ENCODE assay signal across 22 cellular contexts in the genomic region with DNA sequence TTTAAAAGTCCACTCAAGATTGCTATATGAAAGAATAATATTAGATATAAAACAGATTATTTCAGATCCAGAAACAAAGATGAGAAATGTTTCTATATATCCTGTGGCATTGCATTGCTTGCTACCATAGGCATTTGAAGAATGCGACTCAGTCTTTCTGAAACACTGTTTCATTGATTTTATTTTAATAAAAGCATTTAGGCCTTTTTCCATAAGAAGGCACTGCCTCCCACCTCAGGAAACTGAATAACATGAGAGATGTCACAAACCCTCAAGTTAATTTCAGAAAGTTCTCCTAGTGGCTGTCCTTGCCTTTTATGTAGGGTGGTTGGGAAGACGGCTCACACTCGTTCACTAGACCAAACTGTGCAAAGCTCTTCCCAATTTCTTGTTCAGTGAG. TPM values are rescaled to one million over a fixed set of nuclear protein-coding genes. Genes with fewer than 3 reads are reported as not detected.
DNase-seq lines count a peak whose midpoint lies in the region; ATAC-seq and TF ChIP-seq lines count a peak whose summit lies in the region.
"Had no signal": no experiment of that assay in that cellular context is flagged by ENCODE, and none has a peak within 500 bp of the region (broad histone marks: within the 10 kb centered on the region; RNA-seq: fewer than 3 reads in every experiment).

No MANE protein-coding gene starts in this region.

- H3K27me3 ChIP-seq in HUES48 (ENCODE audit: control insufficient read depth, insufficient read depth, low read length) (no peaks in the 10 kb centered on the region), WERI-Rb-1 (ENCODE audit: insufficient read depth, low read depth, severe bottlenecking) (no peaks in the 10 kb centered on the region)
- H3K27me3 ChIP-seq: BLaER1 treated with 17β-estradiol and CSF1 and Interleukin-3, amounts not matched to agents 10 nM and 100 nM had no signal

- H3K9ac ChIP-seq in HUES48 (ENCODE audit: low read depth, low read length), result peak overlapping the region; percentile 27; the same call in 1 of the 2 replicates
- H3K9ac ChIP-seq: BLaER1 treated with 17β-estradiol and CSF1 and Interleukin-3, amounts not matched to agents 10 nM and 100 nM had no signal

- CTCF ChIA-PET in WTC11 (lab: Charles Lee), result interaction anchor here (1.0 to 1.5 kb wide), 3 partner anchors 15 to 234 kb away, joined by 3 to 4 read pairs (median 4); no protein-coding TSS in a partner anchor

- ATAC-seq in WTC11, result peak; percentile 73
- ATAC-seq in GM18909 (IDR thresholded peaks at IDR 0.05; ENCODE audit: poor library complexity, unreplicated experiment), result no peak
- ATAC-seq in HG02885 (IDR thresholded peaks at IDR 0.05; ENCODE audit: poor library complexity, unreplicated experiment), result no peak
- ATAC-seq: Panc1 had no signal

- H3K9me3 Mint-ChIP-seq in WTC11, result peaks cover 22% of the 10 kb centered on the region

- no peak for TF ChIP-seq CTCF in WTC11 (IDR thresholded peaks at IDR 0.05)
- no peak for TF ChIP-seq CTCF in fibroblast of the aortic adventitia (IDR thresholded peaks at IDR 0.05; ENCODE audit: insufficient read depth, low read length)
- no peak for TF ChIP-seq CTCF in WERI-Rb-1 (IDR thresholded peaks at IDR 0.05; ENCODE audit: low read depth, low read length)

- peak overlapping the region; percentile 92 for H3K27ac Mint-ChIP-seq in WTC11
- H3K27ac Mint-ChIP-seq: CD4-positive, alpha-beta memory T cell had no signal

- POLR2A ChIA-PET in WTC11 (lab: Charles Lee), result no interaction called here

- H3K9me3 ChIP-seq in HUES48 (ENCODE audit: control insufficient read depth, insufficient read depth, low read length) (no peaks in the 10 kb centered on the region), WERI-Rb-1 (ENCODE audit: severe bottlenecking) (no peaks in the 10 kb centered on the region)

- H3K4me1 ChIP-seq in HUES48 (ENCODE audit: control insufficient read depth, insufficient read depth, low read length), result peaks cover 15% of the 10 kb centered on the region; the same call in 1 of the 2 replicates
- H3K4me1 ChIP-seq: BLaER1 treated with 17β-estradiol and CSF1 and Interleukin-3, amounts not matched to agents 10 nM and 100 nM had no signal

- H3K36me3 ChIP-seq in HUES48 (ENCODE audit: control insufficient read depth, insufficient read depth, low read length) (no peaks in the 10 kb centered on the region), WERI-Rb-1 (no peaks in the 10 kb centered on the region)
- H3K36me3 ChIP-seq: BLaER1 treated with 17β-estradiol and CSF1 and Interleukin-3, amounts not matched to agents 10 nM and 100 nM had no signal

- H3K4me3 ChIP-seq in HUES48 (ENCODE audit: low read depth, low read length) (no peak overlapping the region), fibroblast of the aortic adventitia (ENCODE audit: low read depth, low read length) (no peak overlapping the region), WERI-Rb-1 (ENCODE audit: low read depth, low read length) (no peak overlapping the region)
- H3K4me3 ChIP-seq: BLaER1 treated with 17β-estradiol and CSF1 and Interleukin-3, amounts not matched to agents 10 nM and 100 nM had no signal

- H3K36me3 Mint-ChIP-seq in WTC11, result peaks cover 11% of the 10 kb centered on the region
- H3K36me3 Mint-ChIP-seq: CD4-positive, alpha-beta memory T cell had no signal

- peak overlapping the region; percentile 22 for H3K27ac ChIP-seq in HUES48 (ENCODE audit: low read depth, low read length)
- no peak overlapping the region for H3K27ac ChIP-seq in WERI-Rb-1
- H3K27ac ChIP-seq: BLaER1 treated with 17β-estradiol and CSF1 and Interleukin-3, amounts not matched to agents 10 nM and 100 nM had no signal

- DNase-seq in COLO829 (ENCODE audit: low spot score), result peak; percentile 54
- DNase-seq in WTC11 (ENCODE audit: low spot score), result no peak
- DNase-seq in fibroblast of the aortic adventitia (ENCODE audit: low read depth), result peak; percentile 10
- DNase-seq in WERI-Rb-1, result no peak
- DNase-seq in NCI-H1048 (lab: John Stamatoyannopoulos, UW), result no peak
- DNase-seq: 8988T; Calu3; CD4-positive, alpha-beta memory T cell; DMS153; GDM1; KG1; NCI-H1105; NCI-H2029 treated with DMSO at 0.1 percent for 48 hours; NCI-H226; NCI-H524; NCI-H774; NK-92 treated with Interleukin-12 subunit alpha and Interleukin-12 subunit beta, amount 100 ng/mL, for 24 hours had no signal

- no peak overlapping the region for H3K4me3 Mint-ChIP-seq in WTC11
- H3K4me3 Mint-ChIP-seq: CD4-positive, alpha-beta memory T cell had no signal

- H3K27me3 Mint-ChIP-seq in WTC11 (ENCODE audit: low read depth), result no peaks in the 10 kb centered on the region

- H3K4me1 Mint-ChIP-seq in WTC11, result peaks cover 26% of the 10 kb centered on the region
- H3K4me1 Mint-ChIP-seq: CD4-positive, alpha-beta memory T cell had no signal

TF ChIP-seq in WTC11, 78 proteins besides CTCF, POLR2A, EP300 and RAD21 (continues in another document):
- TF ChIP-seq MAX (CRISPR knock-in tag; IDR thresholded peaks at IDR 0.05) (no peak), NR2C2 (CRISPR knock-in tag; IDR thresholded peaks at IDR 0.05) (no peak), STAT6 (CRISPR knock-in tag; conservative IDR thresholded peaks at IDR 0.05; ENCODE audit: low read depth) (no peak), GABPB1 (CRISPR knock-in tag; IDR thresholded peaks at IDR 0.05) (no peak), ZNF263 (CRISPR knock-in tag; IDR thresholded peaks at IDR 0.05; ENCODE audit: low read depth) (no peak), ZNF219 (CRISPR knock-in tag; IDR thresholded peaks at IDR 0.05; ENCODE audit: borderline replicate concordance) (no peak), ZMAT4 (CRISPR knock-in tag; IDR thresholded peaks at IDR 0.05) (no peak), TP53 (CRISPR knock-in tag; IDR thresholded peaks at IDR 0.05) (no peak), ELF4 (CRISPR knock-in tag; IDR thresholded peaks at IDR 0.05; ENCODE audit: low read depth) (no peak), GTF2I (CRISPR knock-in tag; conservative IDR thresholded peaks at IDR 0.05) (no peak)
- TF ChIP-seq, protein P1, sequence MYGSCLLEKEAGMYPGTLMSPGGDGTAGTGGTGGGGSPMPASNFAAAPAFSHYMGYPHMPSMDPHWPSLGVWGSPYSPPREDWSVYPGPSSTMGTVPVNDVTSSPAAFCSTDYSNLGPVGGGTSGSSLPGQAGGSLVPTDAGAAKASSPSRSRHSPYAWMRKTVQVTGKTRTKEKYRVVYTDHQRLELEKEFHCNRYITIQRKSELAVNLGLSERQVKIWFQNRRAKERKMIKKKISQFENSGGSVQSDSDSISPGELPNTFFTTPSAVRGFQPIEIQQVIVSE (CRISPR knock-in tag; IDR thresholded peaks at IDR 0.05; ENCODE audit: borderline replicate concordance), result no peak
- TF ChIP-seq, protein P2, sequence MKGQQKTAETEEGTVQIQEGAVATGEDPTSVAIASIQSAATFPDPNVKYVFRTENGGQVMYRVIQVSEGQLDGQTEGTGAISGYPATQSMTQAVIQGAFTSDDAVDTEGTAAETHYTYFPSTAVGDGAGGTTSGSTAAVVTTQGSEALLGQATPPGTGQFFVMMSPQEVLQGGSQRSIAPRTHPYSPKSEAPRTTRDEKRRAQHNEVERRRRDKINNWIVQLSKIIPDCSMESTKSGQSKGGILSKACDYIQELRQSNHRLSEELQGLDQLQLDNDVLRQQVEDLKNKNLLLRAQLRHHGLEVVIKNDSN (CRISPR knock-in tag; IDR thresholded peaks at IDR 0.05), result no peak
- TF ChIP-seq, protein P3, sequence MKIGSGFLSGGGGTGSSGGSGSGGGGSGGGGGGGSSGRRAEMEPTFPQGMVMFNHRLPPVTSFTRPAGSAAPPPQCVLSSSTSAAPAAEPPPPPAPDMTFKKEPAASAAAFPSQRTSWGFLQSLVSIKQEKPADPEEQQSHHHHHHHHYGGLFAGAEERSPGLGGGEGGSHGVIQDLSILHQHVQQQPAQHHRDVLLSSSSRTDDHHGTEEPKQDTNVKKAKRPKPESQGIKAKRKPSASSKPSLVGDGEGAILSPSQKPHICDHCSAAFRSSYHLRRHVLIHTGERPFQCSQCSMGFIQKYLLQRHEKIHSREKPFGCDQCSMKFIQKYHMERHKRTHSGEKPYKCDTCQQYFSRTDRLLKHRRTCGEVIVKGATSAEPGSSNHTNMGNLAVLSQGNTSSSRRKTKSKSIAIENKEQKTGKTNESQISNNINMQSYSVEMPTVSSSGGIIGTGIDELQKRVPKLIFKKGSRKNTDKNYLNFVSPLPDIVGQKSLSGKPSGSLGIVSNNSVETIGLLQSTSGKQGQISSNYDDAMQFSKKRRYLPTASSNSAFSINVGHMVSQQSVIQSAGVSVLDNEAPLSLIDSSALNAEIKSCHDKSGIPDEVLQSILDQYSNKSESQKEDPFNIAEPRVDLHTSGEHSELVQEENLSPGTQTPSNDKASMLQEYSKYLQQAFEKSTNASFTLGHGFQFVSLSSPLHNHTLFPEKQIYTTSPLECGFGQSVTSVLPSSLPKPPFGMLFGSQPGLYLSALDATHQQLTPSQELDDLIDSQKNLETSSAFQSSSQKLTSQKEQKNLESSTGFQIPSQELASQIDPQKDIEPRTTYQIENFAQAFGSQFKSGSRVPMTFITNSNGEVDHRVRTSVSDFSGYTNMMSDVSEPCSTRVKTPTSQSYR (CRISPR knock-in tag; IDR thresholded peaks at IDR 0.05), result no peak

RNA-seq across cellular contexts. Expression of gene PRPS1L1, which starts 23.3 kb away (rescaled TPM):
- not detected in 3 replicates for total RNA-seq in WTC11 (2021)
- total RNA-seq in fibroblast of the aortic adventitia (ENCODE audit: low replicate concordance), result not detected in 2 replicates
- total RNA-seq: Calu3; CD4-positive, alpha-beta memory T cell had no signal

Comparison
In these comparisons a context has a peak if more than half of its experiments do, and no peak if none do; other contexts are left out.
1. DNase-seq: peak in COLO829 (single experiment) and fibroblast of the aortic adventitia (single experiment); none in WTC11 (single experiment), WERI-Rb-1 (single experiment) and NCI-H1048 (single experiment).